In the genomic region with DNA sequence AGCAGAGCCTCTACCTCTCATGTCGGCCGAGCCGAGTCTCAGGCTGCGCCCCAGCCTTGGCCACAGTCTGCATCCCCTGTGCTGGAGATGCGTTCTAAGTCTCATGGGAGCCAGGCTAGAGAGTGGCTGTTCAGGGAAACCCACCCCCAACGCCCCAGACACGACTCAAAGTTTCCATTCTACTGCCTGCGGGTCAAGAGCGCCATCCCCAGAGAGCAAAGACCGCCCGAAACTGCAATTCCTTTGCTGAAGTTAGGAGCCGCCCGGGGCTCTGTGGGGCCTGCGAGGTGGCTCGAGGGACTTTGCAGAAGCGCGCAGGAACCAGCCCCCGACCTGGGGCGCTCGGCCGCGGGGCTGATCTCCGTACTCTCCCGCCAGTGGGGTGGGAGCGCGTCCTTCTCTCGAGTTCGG, we compare ENCODE assay signal across 8 cellular contexts. TPM values are rescaled to one million over a fixed set of nuclear protein-coding genes. Genes with fewer than 3 reads are reported as not detected.
A peak's percentile ranks its signal among the peaks of the same experiment; 100 is the strongest.
DNase-seq lines count a peak whose midpoint lies in the region; ATAC-seq, FAIRE-seq and TF ChIP-seq lines count a peak whose summit lies in the region.

No MANE protein-coding gene starts in this region.

- no peaks in the 10 kb centered on the region for H4K20me1 ChIP-seq in K562 (replicated peaks; ENCODE audit: control insufficient read depth, insufficient read depth, low read length)

- intact Hi-C loops in CD4-positive, alpha-beta T cell (cut with DNase I, micrococcal nuclease) = loop anchor here (1.0 to 5.0 kb wide), 4 partner anchors 38 to 72 kb away; no protein-coding TSS in a partner anchor
- intact Hi-C loops in K562 (cut with micrococcal nuclease) (loop anchor here (2.0 to 5.0 kb wide), 3 partner anchors 40 to 72 kb away; no protein-coding TSS in a partner anchor), vagina (cut with DNase I) (loop anchor here (5.0 kb wide), 1 partner anchor 52 kb away; the partner anchor contains the start of gene RAB33A)

- H2AFZ ChIP-seq in K562 (ENCODE audit: low read depth, low read length) = peak overlapping the region; percentile 94

- no peaks in the 10 kb centered on the region for H3K27me3 Mint-ChIP-seq in CD4-positive, alpha-beta T cell

- no peaks in the 10 kb centered on the region for H3K9me3 ChIP-seq in CD4-positive, alpha-beta T cell (ENCODE audit: control insufficient read depth, low read length)
- H3K9me3 ChIP-seq in K562 (replicated peaks; ENCODE audit: control insufficient read depth, insufficient read depth, low read depth, low read length) (no peaks in the 10 kb centered on the region), lung (ENCODE audit: control insufficient read depth in 2 of 2, insufficient read depth in 1 of 2, low read length in 1 of 2) (peaks cover 0 to 2% of the 10 kb centered on the region in 2 donors), vagina (no peaks in the 10 kb centered on the region)

- H3K9ac ChIP-seq in K562 (ENCODE audit: insufficient read depth in 1 of 2, low read depth in 2 of 2, low read length in 2 of 2) = peak overlapping the region; percentile 64 to 92

- TF ChIP-seq RAD21 in K562 (CRISPR knock-in tag; conservative IDR thresholded peaks at IDR 0.05 in 1 of 2, IDR thresholded peaks at IDR 0.05 in 1 of 2) = no peak

- BruUV-seq in K562 (replicated peaks; lab: Mats Ljungman, UMichigan) = no TSS peak

- H3K27ac Mint-ChIP-seq in CD4-positive, alpha-beta T cell = no peak overlapping the region

- in situ Hi-C loops in K562 (cut with MboI) = no loop called here

- H3K9me1 ChIP-seq in K562 (ENCODE audit: control insufficient read depth, insufficient read depth, low read length) = no peaks in the 10 kb centered on the region

- H3K4me2 ChIP-seq in K562 (ENCODE audit: insufficient read depth, low read length) = peak overlapping the region; percentile 72

- no peaks in the 10 kb centered on the region for H3K9me3 Mint-ChIP-seq in CD4-positive, alpha-beta T cell

- CTCF ChIA-PET in CD4-positive, alpha-beta T cell (lab: Charles Lee) = interaction anchor here (0.7 to 5.7 kb wide), 14 partner anchors 10 to 74 kb away, joined by 3 to 76 read pairs (median 4); partner anchors contain the start of genes AIFM1 and ELF4
- CTCF ChIA-PET in K562 (lab: Yijun Ruan, JAX; ENCODE audit: low intra/inter-chr PET ratio) = interaction anchor here (1.3 kb wide), 1 partner anchor 41 kb away, joined by 3 read pairs; no protein-coding TSS in a partner anchor

- TF ChIP-seq POLR2A in K562 (conservative IDR thresholded peaks at IDR 0.05) = no peak
- no peak for TF ChIP-seq POLR2A in vagina (IDR thresholded peaks at IDR 0.05)

- 10% methylated on average over 13 of the region's 28 CpGs for WGBS in K562 (ENCODE audit: insufficient coverage, low coverage, missing lambda C conversion rate)
- WGBS in lung, 2 donors = 31 to 42% methylated on average over 16 to 28 of the region's 28 CpGs

- H3K27me3 ChIP-seq in CD4-positive, alpha-beta T cell (ENCODE audit: control insufficient read depth, insufficient read depth, low read length) = no peaks in the 10 kb centered on the region
- no peaks in the 10 kb centered on the region for H3K27me3 ChIP-seq in K562 (ENCODE audit: control insufficient read depth in 2 of 2, insufficient read depth in 2 of 2, low read length in 2 of 2)
- no peaks in the 10 kb centered on the region for H3K27me3 ChIP-seq in lung (ENCODE audit: control insufficient read depth, insufficient read depth)
- H3K27me3 ChIP-seq in vagina = no peaks in the 10 kb centered on the region

- H3K4me1 Mint-ChIP-seq in CD4-positive, alpha-beta T cell (ENCODE audit: low read depth) = peaks cover 5% of the 10 kb centered on the region

- TF ChIP-seq CTCF in CD4-positive, alpha-beta T cell (IDR thresholded peaks at IDR 0.05) = no peak
- TF ChIP-seq CTCF in K562 (IDR thresholded peaks at IDR 0.05 in 2 of 3, conservative IDR thresholded peaks at IDR 0.05 in 1 of 3; ENCODE audit: insufficient read depth in 2 of 3, low read depth in 1 of 3, low read length in 3 of 3) = 0 out of 6 replicates have a peak, but pooled peaks of 1 of the 3 experiments have one; percentile 6
- no peak for TF ChIP-seq CTCF in lung (IDR thresholded peaks at IDR 0.05; ENCODE audit: control extremely low read depth, extremely low read depth)
- no peak for TF ChIP-seq CTCF in vagina (IDR thresholded peaks at IDR 0.05)

- H3K36me3 Mint-ChIP-seq in CD4-positive, alpha-beta T cell (ENCODE audit: low read depth) = no peaks in the 10 kb centered on the region

- peak in 2 of 10 experiments; percentile 1 to 9 for DNase-seq in CD4-positive, alpha-beta T cell
- DNase-seq in K562 (ENCODE audit: extremely low read depth in 1 of 4, low spot score in 3 of 4) (peak in 1 of 4 experiments; percentile 40), lung (ENCODE audit: low spot score) (no peak), vagina (ENCODE audit: extremely low spot score in 2 of 2) (no peak), NCI-H2196 treated with DMSO at 0.1 percent for 48 hours (lab: John Stamatoyannopoulos, UW; ENCODE audit: unreplicated experiment) (no peak), NCI-H2107 (lab: John Stamatoyannopoulos, UW) (no peak)

- H3K27ac ChIP-seq in CD4-positive, alpha-beta T cell (ENCODE audit: low read depth, low read length) = no peak overlapping the region
- peak overlapping the region; percentile 86 for H3K27ac ChIP-seq in K562 (ENCODE audit: extremely low read depth, low read depth, low read length)
- H3K27ac ChIP-seq in lung (ENCODE audit: low read depth in 1 of 2, low read length in 1 of 2) = peak overlapping the region; percentile 65 to 91
- H3K27ac ChIP-seq in vagina = peak overlapping the region; percentile 87

- peak overlapping the region; percentile 30 for H3K4me3 Mint-ChIP-seq in CD4-positive, alpha-beta T cell

- no peak for FAIRE-seq in K562 (lab: Jason Lieb, UNC)

- peak; percentile 43 for ATAC-seq in CD4-positive, alpha-beta T cell (ENCODE audit: poor library complexity)
- ATAC-seq in GM19452 (IDR thresholded peaks at IDR 0.05; ENCODE audit: unreplicated experiment) = peak; percentile 36
- peak; percentile 17 for ATAC-seq in HG03439 (IDR thresholded peaks at IDR 0.05; ENCODE audit: unreplicated experiment)
- ATAC-seq in K562 = peak; percentile 71
- ATAC-seq in lung (ENCODE audit: insufficient read depth, low FRiP score) = peak; percentile 6

- H3K36me3 ChIP-seq in K562 (ENCODE audit: control insufficient read depth, insufficient read depth, low read length) = peaks cover 5% of the 10 kb centered on the region; the same call in 1 of the 3 replicates
- no peaks in the 10 kb centered on the region for H3K36me3 ChIP-seq in lung (ENCODE audit: control insufficient read depth in 2 of 2, insufficient read depth in 2 of 2, low read length in 2 of 2)
- H3K36me3 ChIP-seq in vagina = no peaks in the 10 kb centered on the region

- H3K79me2 ChIP-seq in K562 (ENCODE audit: control insufficient read depth, insufficient read depth, low read length) = no peaks in the 10 kb centered on the region

- TF ChIP-seq EP300 in K562 (IDR thresholded peaks at IDR 0.05; ENCODE audit: low read length) = no peak

- POLR2A ChIA-PET in CD4-positive, alpha-beta T cell (lab: Charles Lee) = interaction anchor here (0.9 to 1.9 kb wide), 7 partner anchors 11 to 41 kb away, joined by 3 to 9 read pairs (median 4); no protein-coding TSS in a partner anchor
- POLR2A ChIA-PET in K562 (lab: Yijun Ruan, JAX) = interaction anchor here (0.6 to 2.9 kb wide), 6 partner anchors 9 to 60 kb away, joined by 3 to 12 read pairs (median 3); no protein-coding TSS in a partner anchor

- peak overlapping the region; percentile 34 for H3K4me3 ChIP-seq in K562
- no peak overlapping the region for H3K4me3 ChIP-seq in lung
- peak overlapping the region; percentile 31 to 35 for H3K4me3 ChIP-seq in vagina

- H3K4me1 ChIP-seq in K562 (replicated peaks in 1 of 2; ENCODE audit: control insufficient read depth in 2 of 2, insufficient read depth in 2 of 2, low read length in 2 of 2) (peaks cover 37 to 47% of the 10 kb centered on the region in 2 experiments; a peak in 4 of 5 replicates), lung (ENCODE audit: control insufficient read depth in 2 of 2, insufficient read depth in 2 of 2, low read length in 2 of 2) (peaks cover 0 to 2% of the 10 kb centered on the region in 2 donors), vagina (peaks cover 21% of the 10 kb centered on the region)

RNA-seq across cellular contexts. Expression of gene ELF4, which starts 10.0 kb away (rescaled TPM):
- 10 to 100 TPM; 17.3 to 17.4 TPM for total RNA-seq in CD4-positive, alpha-beta T cell
- total RNA-seq in K562 (2011; cell fraction: chromatin; rRNA removed; ENCODE audit: low replicate concordance) = 17.7 and 35.6 TPM in 2 replicates
- total RNA-seq in K562 (2011; cell fraction: nucleolus; rRNA removed) = 19.2 and 22.7 TPM in 2 replicates
- 24.8 and 30.9 TPM in 2 replicates for total RNA-seq in K562 (2011; cell fraction: nucleoplasm; rRNA removed)
- 28.6 and 41.1 TPM in 2 replicates for total RNA-seq in K562 (2014; rRNA removed)
- 17.6 and 18.3 TPM in 2 replicates for total RNA-seq in K562 (2014; rRNA removed; fragmentation: Illumina TruSeq; extraction: Trizol)
- total RNA-seq in K562 (2015; rRNA removed; fragmentation: Illumina TruSeq; extraction: Trizol) = 24.8 and 26.3 TPM in 2 replicates
- total RNA-seq in K562 (2021) = 43.9 and 47.7 TPM in 2 replicates
- 29.2 and 33.4 TPM in 2 replicates for polyA plus RNA-seq in K562 (2011; rRNA removed)
- polyA plus RNA-seq in K562 (2011; cell fraction: cytosol; rRNA removed) = 39.7 and 49.3 TPM in 2 replicates
- 24.3 and 33.0 TPM in 2 replicates for polyA plus RNA-seq in K562 (2011; cell fraction: nucleus; rRNA removed)
- 38.6 and 52.6 TPM in 2 replicates for polyA plus RNA-seq in K562 (2012)
- polyA plus RNA-seq in K562 (2014; fragmentation: Illumina TruSeq; extraction: Trizol) = 50.7 and 55.8 TPM in 2 replicates
- polyA plus RNA-seq in K562 (2014; fragmentation: Nextera tagmentation; extraction: Ambion mirVana) = 1 to 10 TPM; 5.9 to 7.3 TPM
- 25.2 and 28.4 TPM in 2 replicates for polyA plus RNA-seq in K562 (2014; rRNA removed)
- polyA minus RNA-seq in K562 (2011; rRNA and poly(A)+ RNA removed) = 35.0 and 38.5 TPM in 2 replicates
- polyA minus RNA-seq in K562 (2011; cell fraction: cytosol; rRNA and poly(A)+ RNA removed) = 38.8 and 40.9 TPM in 2 replicates
- 8.9 and 10.8 TPM in 2 replicates for polyA minus RNA-seq in K562 (2011; cell fraction: nucleus; rRNA and poly(A)+ RNA removed)
- 10 to 100 TPM; 12.6 to 20.2 TPM for total RNA-seq in lung
- 10 to 100 TPM in 1 of 2 donors, 1 to 10 TPM in 1; 5.9 to 24.5 TPM for polyA plus RNA-seq in lung
- 14.7 TPM for total RNA-seq in vagina

RNA-seq across cellular contexts. Expression of gene AIFM1, which starts 45.3 kb away (rescaled TPM):
- 1 to 10 TPM; 6.1 to 6.4 TPM for total RNA-seq in CD4-positive, alpha-beta T cell
- 25.4 and 35.9 TPM in 2 replicates for total RNA-seq in K562 (2011; cell fraction: chromatin; rRNA removed; ENCODE audit: low replicate concordance)
- 14.5 and 20.4 TPM in 2 replicates for total RNA-seq in K562 (2011; cell fraction: nucleolus; rRNA removed)
- total RNA-seq in K562 (2011; cell fraction: nucleoplasm; rRNA removed) = 21.5 and 24.0 TPM in 2 replicates
- 59.9 and 65.0 TPM in 2 replicates for total RNA-seq in K562 (2014; rRNA removed)
- 101 and 107 TPM in 2 replicates for total RNA-seq in K562 (2014; rRNA removed; fragmentation: Illumina TruSeq; extraction: Trizol)
- 79.9 and 91.4 TPM in 2 replicates for total RNA-seq in K562 (2015; rRNA removed; fragmentation: Illumina TruSeq; extraction: Trizol)
- 80.7 and 85.2 TPM in 2 replicates for total RNA-seq in K562 (2021)
- polyA plus RNA-seq in K562 (2011; rRNA removed) = 85.6 and 111 TPM in 2 replicates
- polyA plus RNA-seq in K562 (2011; cell fraction: cytosol; rRNA removed) = 55.0 and 81.8 TPM in 2 replicates
- polyA plus RNA-seq in K562 (2011; cell fraction: nucleus; rRNA removed) = 40.3 and 74.3 TPM in 2 replicates
- 89.5 and 101 TPM in 2 replicates for polyA plus RNA-seq in K562 (2012)
- 99.0 and 117 TPM in 2 replicates for polyA plus RNA-seq in K562 (2014; fragmentation: Illumina TruSeq; extraction: Trizol)
- 10 to 100 TPM; 51.0 to 62.0 TPM for polyA plus RNA-seq in K562 (2014; fragmentation: Nextera tagmentation; extraction: Ambion mirVana)
- polyA plus RNA-seq in K562 (2014; rRNA removed) = 91.2 and 93.7 TPM in 2 replicates
- 93.8 and 106 TPM in 2 replicates for polyA minus RNA-seq in K562 (2011; rRNA and poly(A)+ RNA removed)
- 27.8 and 34.7 TPM in 2 replicates for polyA minus RNA-seq in K562 (2011; cell fraction: cytosol; rRNA and poly(A)+ RNA removed)
- 10.8 and 24.0 TPM in 2 replicates for polyA minus RNA-seq in K562 (2011; cell fraction: nucleus; rRNA and poly(A)+ RNA removed)
- total RNA-seq in lung = 10 to 100 TPM; 14.4 to 35.8 TPM
- polyA plus RNA-seq in lung = 10 to 100 TPM; 27.8 to 34.6 TPM
- 14.2 TPM for total RNA-seq in vagina

RNA-seq across cellular contexts. Expression of gene RAB33A, which starts 51.4 kb away (rescaled TPM):
- total RNA-seq in CD4-positive, alpha-beta T cell = 10 to 100 TPM; 14.4 to 14.8 TPM
- total RNA-seq in K562 (2011; cell fraction: chromatin; rRNA removed; ENCODE audit: low replicate concordance) = 0.23 TPM in 1 of 2 replicates, not detected in the other
- 0.33 TPM in 1 of 2 replicates, not detected in the other for total RNA-seq in K562 (2011; cell fraction: nucleolus; rRNA removed)
- not detected in 2 replicates for total RNA-seq in K562 (2011; cell fraction: nucleoplasm; rRNA removed)
- 0.09 TPM in 1 of 2 replicates, not detected in the other for total RNA-seq in K562 (2014; rRNA removed)
- total RNA-seq in K562 (2014; rRNA removed; fragmentation: Illumina TruSeq; extraction: Trizol) = not detected in 2 replicates
- not detected in 2 replicates for total RNA-seq in K562 (2015; rRNA removed; fragmentation: Illumina TruSeq; extraction: Trizol)
- total RNA-seq in K562 (2021) = 0.20 TPM in 1 of 2 replicates, not detected in the other
- polyA plus RNA-seq in K562 (2011; rRNA removed) = 0.06 and 0.11 TPM in 2 replicates
- polyA plus RNA-seq in K562 (2011; cell fraction: cytosol; rRNA removed) = 0.09 TPM in 1 of 2 replicates, not detected in the other
- 0.14 TPM in 1 of 2 replicates, not detected in the other for polyA plus RNA-seq in K562 (2011; cell fraction: nucleus; rRNA removed)
- not detected in 2 replicates for polyA plus RNA-seq in K562 (2012)
- polyA plus RNA-seq in K562 (2014; fragmentation: Illumina TruSeq; extraction: Trizol) = not detected in 2 replicates
- polyA plus RNA-seq in K562 (2014; fragmentation: Nextera tagmentation; extraction: Ambion mirVana) = under 1 TPM; 0.04 TPM
- not detected in 2 replicates for polyA plus RNA-seq in K562 (2014; rRNA removed)
- polyA minus RNA-seq in K562 (2011; rRNA and poly(A)+ RNA removed) = not detected in 2 replicates
- polyA minus RNA-seq in K562 (2011; cell fraction: cytosol; rRNA and poly(A)+ RNA removed) = not detected in 2 replicates
- polyA minus RNA-seq in K562 (2011; cell fraction: nucleus; rRNA and poly(A)+ RNA removed) = 0.22 and 0.27 TPM in 2 replicates
- total RNA-seq in lung = 1 to 10 TPM in 1 of 2 donors, under 1 TPM in 1; 0.67 to 2.0 TPM
- 10 to 100 TPM in 1 of 2 donors, under 1 TPM in 1; 0.37 to 10.0 TPM for polyA plus RNA-seq in lung
- total RNA-seq in vagina = 0.98 TPM

Comparison
In these comparisons a context has a peak if more than half of its experiments do, and no peak if none do; other contexts are left out.
1. ATAC-seq: peak in every context shown above with its lines; median percentile 71 in K562; 43 in CD4-positive, alpha-beta T cell; 36 in GM19452; 17 in HG03439; 6 in lung.